In genomic region chr11:76671236-76671590, GRCh38 we compare ENCODE assay signal across 8 cellular contexts. TPM values are rescaled to one million over a fixed set of nuclear protein-coding genes. Genes with fewer than 3 reads are reported as not detected.
DNase-seq lines count a peak whose midpoint lies in the region; ATAC-seq and TF ChIP-seq lines count a peak whose summit lies in the region.

No MANE protein-coding gene starts in this region.

- H3K36me3 Mint-ChIP-seq in MCF 10A (ENCODE audit: insufficient read depth, unreplicated experiment) = no peaks in the 10 kb centered on the region
- no peaks in the 10 kb centered on the region for H3K36me3 Mint-ChIP-seq in brain
- no peaks in the 10 kb centered on the region for H3K36me3 Mint-ChIP-seq in type B pancreatic cell

- DNase-seq in breast epithelium (ENCODE audit: low spot score in 2 of 2) (no peak), MCF 10A (ENCODE audit: unreplicated experiment) (no peak), type B pancreatic cell (ENCODE audit: extremely low spot score, unreplicated experiment) (no peak), AG08395 (ENCODE audit: low spot score) (no peak), NCI-H187 treated with DMSO at 0.1 percent for 48 hours (lab: John Stamatoyannopoulos, UW) (no peak)

- H3K4me3 ChIP-seq in breast epithelium (peak overlapping the region; percentile 63 to 82 (median 77)), mononuclear cell (ENCODE audit: low read length) (peak overlapping the region; percentile 5)

- CTCF ChIA-PET in MCF 10A (lab: Yijun Ruan, JAX) = interaction anchor here (0.6 kb wide), 1 partner anchor 72 kb away, joined by 3 read pairs; no protein-coding TSS in a partner anchor

- no peak overlapping the region for H3K27ac Mint-ChIP-seq in MCF 10A (ENCODE audit: low read depth, unreplicated experiment)
- peak overlapping the region in 1 of 5 experiments; percentile 30 for H3K27ac Mint-ChIP-seq in brain
- no peak overlapping the region for H3K27ac Mint-ChIP-seq in type B pancreatic cell

- H3K9me3 Mint-ChIP-seq in MCF 10A (ENCODE audit: unreplicated experiment) = no peaks in the 10 kb centered on the region
- H3K9me3 Mint-ChIP-seq in brain = peaks cover 0 to 3% (median 0%) of the 10 kb centered on the region in 5 experiments
- H3K9me3 Mint-ChIP-seq in type B pancreatic cell = no peaks in the 10 kb centered on the region

- no peaks in the 10 kb centered on the region for H3K36me3 ChIP-seq in breast epithelium

- TF ChIP-seq CTCF in breast epithelium (IDR thresholded peaks at IDR 0.05) (no peak), MCF 10A (IDR thresholded peaks at IDR 0.05; ENCODE audit: unreplicated experiment) (no peak), brain (conservative IDR thresholded peaks at IDR 0.05) (no peak), type B pancreatic cell (conservative IDR thresholded peaks at IDR 0.05) (no peak)

- no peak for TF ChIP-seq POLR2A in breast epithelium (IDR thresholded peaks at IDR 0.05)

- no peak for ATAC-seq in HG02623 (IDR thresholded peaks at IDR 0.05; ENCODE audit: unreplicated experiment)

- POLR2A ChIA-PET in MCF 10A (lab: Yijun Ruan, JAX) = no interaction called here

- H3K27me3 ChIP-seq in breast epithelium = peaks cover 0 to 8% of the 10 kb centered on the region in 2 donors
- peaks cover 26% of the 10 kb centered on the region for H3K27me3 ChIP-seq in mononuclear cell (ENCODE audit: insufficient read depth, low read length)

- no peak overlapping the region for H3K4me3 Mint-ChIP-seq in MCF 10A (ENCODE audit: unreplicated experiment)
- H3K4me3 Mint-ChIP-seq in brain = peak overlapping the region; percentile 56 to 78 (median 67)
- H3K4me3 Mint-ChIP-seq in type B pancreatic cell = peak overlapping the region; percentile 82

- peak overlapping the region; percentile 61 to 88 for H3K27ac ChIP-seq in breast epithelium

- intact Hi-C loops in breast epithelium (cut with DNase I; ENCODE audit: low total_unique reads) (no loop called here), MCF 10A (cut with micrococcal nuclease) (no loop called here)

- H3K4me1 Mint-ChIP-seq in MCF 10A (ENCODE audit: insufficient read depth, unreplicated experiment) (no peaks in the 10 kb centered on the region), brain (peaks cover 14% of the 10 kb centered on the region), type B pancreatic cell (ENCODE audit: unreplicated experiment) (peaks cover 19% of the 10 kb centered on the region)

- H3K4me1 ChIP-seq in breast epithelium = peaks cover 0 to 7% of the 10 kb centered on the region in 2 donors
- peaks cover 52% of the 10 kb centered on the region for H3K4me1 ChIP-seq in mononuclear cell (ENCODE audit: insufficient read depth, low read length)

- no TSS peak for BruUV-seq in MCF 10A (replicated peaks; lab: Mats Ljungman, UMichigan)

- H3K9me3 ChIP-seq in breast epithelium = no peaks in the 10 kb centered on the region
- no peaks in the 10 kb centered on the region for H3K9me3 ChIP-seq in mononuclear cell (ENCODE audit: low read depth, low read length)

- H3K27me3 Mint-ChIP-seq in MCF 10A (ENCODE audit: insufficient read depth, unreplicated experiment) (peaks cover 13% of the 10 kb centered on the region), brain (peaks cover 49% of the 10 kb centered on the region), type B pancreatic cell (peaks cover 29% of the 10 kb centered on the region)

RNA-seq across cellular contexts. Expression of gene LRRC32, which starts 0.7 kb away (rescaled TPM):
- total RNA-seq in breast epithelium (10 to 100 TPM in 2 of 3 donors, 1 to 10 TPM in 1; 7.5 to 56.0 (median 42.6) TPM), MCF 10A (2022) (not detected in 2 replicates), mononuclear cell (3.0 TPM), type B pancreatic cell (ENCODE audit: low replicate concordance) (4.3 and 5.4 TPM in 2 replicates)
- 25.9 TPM for polyA plus RNA-seq in brain (ENCODE audit: insufficient read depth, low read depth, low replicate concordance)
